ENCODE assay signal across 17 cellular contexts in genomic region chr18:12749136-12749535, GRCh38. TPM values are rescaled to one million over a fixed set of nuclear protein-coding genes. Genes with fewer than 3 reads are reported as not detected.
A peak's percentile ranks its signal among the peaks of the same experiment; 100 is the strongest.
DNase-seq lines count a peak whose midpoint lies in the region; ATAC-seq and TF ChIP-seq lines count a peak whose summit lies in the region.
"Had no signal": no experiment of that assay in that cellular context is flagged by ENCODE, and none has a peak within 500 bp of the region (broad histone marks: within the 10 kb centered on the region; RNA-seq: fewer than 3 reads in every experiment).

No MANE protein-coding gene starts in this region.

- intact Hi-C loops in breast epithelium (cut with DNase I; ENCODE audit: low total_unique reads) = no loop called here

- TF ChIP-seq CTCF in GM10266 (IDR thresholded peaks at IDR 0.05; ENCODE audit: control insufficient read depth, insufficient read depth, low read depth, missing control alignments) (no peak), chondrocyte (IDR thresholded peaks at IDR 0.05) (no peak), breast epithelium (IDR thresholded peaks at IDR 0.05) (no peak)

- WGBS in neuronal stem cell (ENCODE audit: extremely low coverage in 2 of 2, insufficient read length in 2 of 2, insufficient replicate concordance in 1 of 2), 2 donors = no CpG with 5 or more reads among the region's 13 CpGs

- H3K4me3 Mint-ChIP-seq in chondrocyte (ENCODE audit: unreplicated experiment) = no peak overlapping the region

- H3K79me2 ChIP-seq in ACC112 (ENCODE audit: control insufficient read depth, insufficient read depth, low read length, unreplicated experiment) = no peaks in the 10 kb centered on the region

- H3K23ac ChIP-seq in neuronal stem cell (ENCODE audit: low read depth, low read length, poor library complexity) = no peak overlapping the region

- H2AK5ac ChIP-seq in neuronal stem cell (ENCODE audit: low read depth, low read length) = peak overlapping the region; percentile 46

- H2BK5ac ChIP-seq in neuronal stem cell (ENCODE audit: low read length) = no peak overlapping the region

- H2BK120ac ChIP-seq in neuronal stem cell (ENCODE audit: low read depth, low read length) = no peak overlapping the region

- ATAC-seq in GM18858 (IDR thresholded peaks at IDR 0.05; ENCODE audit: unreplicated experiment) (no peak), HG02763 (IDR thresholded peaks at IDR 0.05; ENCODE audit: unreplicated experiment) (no peak)
- ATAC-seq: A549, HCT116, PC-3 had no signal

- H3K27me3 ChIP-seq in ACC112 (ENCODE audit: insufficient read depth, low read length) (no peaks in the 10 kb centered on the region), neuronal stem cell (ENCODE audit: control insufficient read depth in 3 of 3, insufficient read depth in 3 of 3, low read depth in 1 of 3, low read length in 3 of 3) (no peaks in the 10 kb centered on the region), breast epithelium (no peaks in the 10 kb centered on the region)

- H3K18ac ChIP-seq in neuronal stem cell (ENCODE audit: low read length) = peak overlapping the region; percentile 64

- peak overlapping the region; percentile 9 for H3K9ac ChIP-seq in neuronal stem cell (ENCODE audit: low read depth, low read length, poor library complexity)

- no peak overlapping the region for H4K8ac ChIP-seq in neuronal stem cell (ENCODE audit: low read depth, low read length)

- H3K4me1 ChIP-seq in ACC112 (ENCODE audit: control insufficient read depth, insufficient read depth, low read length, unreplicated experiment) = peaks cover 27% of the 10 kb centered on the region
- H3K4me1 ChIP-seq in neuronal stem cell (ENCODE audit: control insufficient read depth in 2 of 2, insufficient read depth in 1 of 2, low read depth in 1 of 2, low read length in 2 of 2) = peaks cover 0 to 8% of the 10 kb centered on the region in 2 donors
- no peaks in the 10 kb centered on the region for H3K4me1 ChIP-seq in breast epithelium

- no peak overlapping the region for H2BK15ac ChIP-seq in neuronal stem cell (ENCODE audit: low read length)

- H3K4me1 Mint-ChIP-seq in chondrocyte (ENCODE audit: low read depth) = peaks cover 26% of the 10 kb centered on the region

- H3K4me2 ChIP-seq in neuronal stem cell (ENCODE audit: insufficient read depth, low read length, poor library complexity, severe bottlenecking) = no peak overlapping the region
- H3K4me2 ChIP-seq: A549 had no signal

- in situ Hi-C loops in G401 (cut with HindIII; ENCODE audit: low sequenced_read_pairs) = no loop called here

- H3K4me3 ChIP-seq in ACC112 (ENCODE audit: low read depth, low read length) = no peak overlapping the region
- H3K4me3 ChIP-seq in neuronal stem cell (ENCODE audit: low read length in 2 of 2) = no peak overlapping the region
- no peak overlapping the region for H3K4me3 ChIP-seq in breast epithelium
- H3K4me3 ChIP-seq: A549, SK-N-MC had no signal

- H3K9me3 ChIP-seq in neuronal stem cell (replicated peaks in 1 of 2; ENCODE audit: control insufficient read depth in 2 of 2, insufficient read depth in 1 of 2, low read depth in 1 of 2, low read length in 2 of 2) (no peaks in the 10 kb centered on the region), breast epithelium (no peaks in the 10 kb centered on the region)
- H3K9me3 ChIP-seq: A549 had no signal

- no peak overlapping the region for H4K91ac ChIP-seq in neuronal stem cell (ENCODE audit: low read depth, low read length, poor library complexity)

- no peaks in the 10 kb centered on the region for H3K9me3 Mint-ChIP-seq in chondrocyte (ENCODE audit: low read depth)
- H3K9me3 Mint-ChIP-seq: CD4-positive, alpha-beta T cell; IgD-negative memory B cell had no signal

- peak overlapping the region; percentile 86 for H3K27ac Mint-ChIP-seq in chondrocyte (ENCODE audit: unreplicated experiment)
- H3K27ac Mint-ChIP-seq: IgD-negative memory B cell had no signal

- H3K4ac ChIP-seq in neuronal stem cell (ENCODE audit: low read length) = no peak overlapping the region

- H3K36me3 ChIP-seq in ACC112 (ENCODE audit: insufficient read depth, low read length) (no peaks in the 10 kb centered on the region), neuronal stem cell (replicated peaks in 1 of 2; ENCODE audit: control insufficient read depth in 2 of 2, insufficient read depth in 2 of 2, low read length in 2 of 2) (no peaks in the 10 kb centered on the region), breast epithelium (no peaks in the 10 kb centered on the region)

- no peak overlapping the region for H2BK12ac ChIP-seq in neuronal stem cell (ENCODE audit: low read length)

- H3K14ac ChIP-seq in neuronal stem cell (ENCODE audit: low read length) = no peak overlapping the region

- H3K36me3 Mint-ChIP-seq in chondrocyte (ENCODE audit: low read depth) = no peaks in the 10 kb centered on the region
- H3K36me3 Mint-ChIP-seq: IgD-negative memory B cell had no signal

- H3K27ac ChIP-seq in ACC112 (ENCODE audit: low read depth, low read length) = no peak overlapping the region
- no peak overlapping the region for H3K27ac ChIP-seq in neuronal stem cell (replicated peaks; ENCODE audit: low read length)
- H3K27ac ChIP-seq in breast epithelium = no peak overlapping the region
- H3K27ac ChIP-seq: SK-N-MC had no signal

- H3K27me3 Mint-ChIP-seq in chondrocyte (ENCODE audit: low read depth) = no peaks in the 10 kb centered on the region
- H3K27me3 Mint-ChIP-seq: CD4-positive, alpha-beta T cell had no signal

- no peak for TF ChIP-seq POLR2A in breast epithelium (IDR thresholded peaks at IDR 0.05)

- H2AFZ ChIP-seq in ACC112 (ENCODE audit: low read length, unreplicated experiment) (peak overlapping the region; percentile 45), neuronal stem cell (ENCODE audit: low read length) (no peak overlapping the region)

- peak; percentile 2 for DNase-seq in GM10266 (ENCODE audit: extremely low spot score)
- no peak for DNase-seq in chondrocyte (ENCODE audit: low spot score)
- DNase-seq in neuronal stem cell (ENCODE audit: low spot score) = no peak
- DNase-seq in breast epithelium (ENCODE audit: low spot score in 2 of 2) = no peak
- no peak for DNase-seq in G401 (ENCODE audit: low spot score)
- DNase-seq: CD4-positive, alpha-beta T cell; NCI-H1436 treated with DMSO at 0.1 percent for 48 hours; NCI-H69; NK-92 treated with Interleukin-12 subunit alpha and Interleukin-12 subunit beta, amount 100 ng/mL, for 24 hours; PC-3 had no signal

- H3K79me1 ChIP-seq in neuronal stem cell (ENCODE audit: low read depth, low read length) = no peaks in the 10 kb centered on the region

RNA-seq across cellular contexts. Expression of gene PSMG2, which starts 46.3 kb away (rescaled TPM):
- total RNA-seq in chondrocyte (44.4 to 48.8 TPM (median 48.7 TPM) in 3 replicates), breast epithelium (100 to 1,000 TPM in 1 of 3 donors, 10 to 100 TPM in 2; 78.7 to 102 (median 83.4) TPM)
- 67.9 TPM for polyA plus RNA-seq in neuronal stem cell (2013, experiment 1 of 2)
- 69.9 TPM for polyA plus RNA-seq in neuronal stem cell (2013, experiment 2 of 2)
- 106 and 123 TPM in 2 replicates for total RNA-seq in G401 (2014; rRNA removed; shearing (Covaris generic))

RNA-seq across cellular contexts. Expression of gene CEP76, which starts 46.6 kb away (rescaled TPM):
- total RNA-seq in chondrocyte (5.2 to 6.8 TPM (median 5.8 TPM) in 3 replicates), breast epithelium (10 to 100 TPM in 1 of 3 donors, 1 to 10 TPM in 2; 7.4 to 11.7 (median 9.5) TPM)
- polyA plus RNA-seq in neuronal stem cell (2013, experiment 1 of 2) = 10.3 TPM
- polyA plus RNA-seq in neuronal stem cell (2013, experiment 2 of 2) = 12.5 TPM
- 21.7 and 22.4 TPM in 2 replicates for total RNA-seq in G401 (2014; rRNA removed; shearing (Covaris generic))
